In the genomic region with DNA sequence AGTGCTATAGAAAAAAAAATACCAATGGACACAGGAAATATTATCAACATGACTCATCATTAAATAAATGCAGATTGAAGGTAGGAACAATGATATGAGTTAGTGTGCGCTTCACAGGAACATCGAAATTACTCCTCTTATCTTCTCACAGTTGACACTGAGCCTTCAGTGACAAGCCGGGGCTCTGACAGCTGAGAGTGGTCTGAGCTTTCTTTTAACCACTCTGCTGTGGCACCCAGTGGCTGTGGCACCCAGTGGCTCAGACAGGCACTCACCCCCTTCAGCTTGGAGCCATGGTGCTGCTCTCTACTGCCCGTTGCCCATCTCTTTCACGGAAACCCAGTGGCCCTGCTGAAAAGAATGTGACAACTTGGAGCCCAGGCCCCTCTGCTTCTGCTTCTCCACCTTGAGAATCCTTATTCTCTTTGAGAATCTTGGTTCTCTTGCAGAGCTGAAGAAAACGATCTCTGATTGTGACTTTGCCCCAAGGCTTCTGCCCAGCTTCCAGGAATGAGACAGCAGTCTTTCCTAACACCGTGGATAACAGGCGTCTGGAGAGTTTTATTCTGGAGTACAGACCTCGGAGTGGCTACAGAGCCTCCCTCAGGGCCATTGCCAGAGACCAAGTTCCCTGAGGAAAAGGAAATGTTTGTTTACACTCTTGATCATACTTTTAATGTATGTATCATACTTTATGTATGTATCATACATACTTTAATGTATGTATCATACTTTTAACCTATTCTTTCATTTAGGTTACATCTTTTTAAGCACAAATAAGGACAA, we compare ENCODE assay signal across 1 cellular context.
TF ChIP-seq lines count a peak whose summit lies in the region.

No MANE protein-coding gene starts in this region.

TF ChIP-seq in K562, 482 proteins besides CTCF, POLR2A, EP300 and RAD21 (continued from another document):
- TF ChIP-seq MEIS2 (IDR thresholded peaks at IDR 0.05; ENCODE audit: partially characterized antibody), result peak; percentile 54
- TF ChIP-seq MECOM (CRISPR knock-in tag; IDR thresholded peaks at IDR 0.05), result 0 out of 2 replicates have a peak, but pooled peaks have one; percentile 17
